In the genomic region with DNA sequence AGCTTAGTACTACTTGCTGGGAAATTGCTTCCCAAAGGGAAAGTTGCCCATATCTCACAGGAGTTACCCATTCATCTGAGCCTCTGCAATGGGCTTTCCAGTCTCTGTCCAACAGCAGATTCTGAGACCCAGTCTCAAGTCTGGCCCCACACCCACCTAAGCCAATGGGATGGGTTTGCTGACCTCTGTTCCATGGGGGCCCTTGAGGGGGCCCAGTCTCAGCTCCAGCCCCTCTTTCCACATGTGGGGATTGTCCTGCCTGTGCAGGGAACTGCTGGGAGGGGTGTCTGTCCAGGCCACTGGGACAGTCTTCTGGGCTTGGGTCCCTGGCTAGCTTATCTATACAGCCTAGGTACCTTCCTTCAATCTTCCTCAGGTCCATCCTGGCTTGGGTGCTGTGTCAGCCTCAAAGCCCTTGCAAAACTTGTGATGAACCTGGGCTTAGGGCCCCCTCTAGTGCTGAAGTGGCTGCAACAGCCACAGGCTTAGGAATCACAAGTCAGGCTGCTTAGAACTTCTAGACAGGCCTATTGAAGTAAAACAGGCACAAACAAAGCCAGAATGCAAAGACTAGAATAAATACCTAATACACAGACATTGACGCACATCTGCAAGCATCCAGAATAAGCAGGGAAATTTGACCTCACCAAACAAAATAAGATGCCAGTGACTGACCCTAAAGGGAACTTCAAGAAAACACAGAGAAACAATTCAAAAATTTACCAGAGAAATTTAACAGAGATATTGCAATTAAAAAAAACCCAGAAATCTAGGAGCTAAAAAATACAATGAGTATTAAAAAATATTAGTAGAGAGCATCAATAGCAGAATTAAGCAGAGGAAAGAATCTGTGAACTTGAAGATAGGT, we compare ENCODE assay signal across 8 cellular contexts. TPM values are rescaled to one million over a fixed set of nuclear protein-coding genes. Genes with fewer than 3 reads are reported as not detected.
DNase-seq lines count a peak whose midpoint lies in the region; ATAC-seq and TF ChIP-seq lines count a peak whose summit lies in the region.

No MANE protein-coding gene starts in this region.

- in situ Hi-C loops in GM23248 (cut with MboI) = loop anchor here (25.0 kb wide), 1 partner anchor 493 kb away; no protein-coding TSS in a partner anchor

- H3K4me1 ChIP-seq in GM23248 (ENCODE audit: insufficient read depth) (peaks cover 7% of the 10 kb centered on the region), heart left ventricle (no peaks in the 10 kb centered on the region), sigmoid colon (no peaks in the 10 kb centered on the region)

- H3K4me3 ChIP-seq in GM06990 (replicated peaks; ENCODE audit: low read depth, low read length) (no peak overlapping the region), GM23248 (no peak overlapping the region), heart left ventricle (no peak overlapping the region), sigmoid colon (no peak overlapping the region)

- peak; percentile 30 for DNase-seq in GM06990 (ENCODE audit: extremely low read depth, insufficient read length)
- DNase-seq in GM23248 = peak; percentile 85
- peak; percentile 85 to 89 for DNase-seq in Kasumi-1 (lab: John Stamatoyannopoulos, UW)
- peak; percentile 72 for DNase-seq in SK-N-DZ (ENCODE audit: low spot score)
- peak; percentile 77 for DNase-seq in activated naive CD4-positive, alpha-beta T cell treated with anti-CD3 and anti-CD28 coated beads, Interleukin-2, amount 10 ng/mL, durations not matched to agents 7 days and 5 days
- peak in 4 of 5 donors; percentile 38 to 65 (median 59) for DNase-seq in heart left ventricle
- peak; percentile 83 for DNase-seq in sigmoid colon

- H3K27me3 Mint-ChIP-seq in activated naive CD4-positive, alpha-beta T cell treated with anti-CD3 and anti-CD28 coated beads, Interleukin-2, amount 10 ng/mL, durations not matched to agents 7 days and 5 days = peaks cover 28% of the 10 kb centered on the region

- H3K9me2 ChIP-seq in GM23248 (ENCODE audit: insufficient read depth) = no peaks in the 10 kb centered on the region

- H3K79me2 ChIP-seq in GM23248 (ENCODE audit: insufficient read depth) = no peaks in the 10 kb centered on the region

- no peak overlapping the region for H3K4me2 ChIP-seq in GM23248 (ENCODE audit: unreplicated experiment)

- H3K9ac ChIP-seq in GM23248 = no peak overlapping the region

- no peaks in the 10 kb centered on the region for H3K36me3 Mint-ChIP-seq in activated naive CD4-positive, alpha-beta T cell treated with anti-CD3 and anti-CD28 coated beads, Interleukin-2, amount 10 ng/mL, durations not matched to agents 7 days and 5 days

- no peaks in the 10 kb centered on the region for H3K4me1 Mint-ChIP-seq in activated naive CD4-positive, alpha-beta T cell treated with anti-CD3 and anti-CD28 coated beads, Interleukin-2, amount 10 ng/mL, durations not matched to agents 7 days and 5 days

- H4K20me1 ChIP-seq in GM23248 (ENCODE audit: insufficient read depth) = no peaks in the 10 kb centered on the region

- no peaks in the 10 kb centered on the region for H3K9me3 Mint-ChIP-seq in activated naive CD4-positive, alpha-beta T cell treated with anti-CD3 and anti-CD28 coated beads, Interleukin-2, amount 10 ng/mL, durations not matched to agents 7 days and 5 days

- H2AFZ ChIP-seq in GM23248 = peak overlapping the region; percentile 10; the same call in 1 of the 2 replicates

- H3K27ac ChIP-seq in GM23248 (no peak overlapping the region), heart left ventricle (no peak overlapping the region), sigmoid colon (no peak overlapping the region)

- H3K36me3 ChIP-seq in GM06990 (ENCODE audit: control insufficient read depth, insufficient read depth, low read length) = no peaks in the 10 kb centered on the region
- H3K36me3 ChIP-seq in GM23248 (ENCODE audit: low read depth) = no peaks in the 10 kb centered on the region
- no peaks in the 10 kb centered on the region for H3K36me3 ChIP-seq in heart left ventricle
- no peaks in the 10 kb centered on the region for H3K36me3 ChIP-seq in sigmoid colon

- H3K27me3 ChIP-seq in GM06990 (replicated peaks; ENCODE audit: control insufficient read depth, insufficient read depth, low read length) (no peaks in the 10 kb centered on the region), GM23248 (replicated peaks; ENCODE audit: insufficient read depth) (no peaks in the 10 kb centered on the region), heart left ventricle (peaks cover 0 to 4% (median 0%) of the 10 kb centered on the region in 9 donors), sigmoid colon (no peaks in the 10 kb centered on the region)

- H3F3A ChIP-seq in GM23248 (ENCODE audit: insufficient read depth) = no peaks in the 10 kb centered on the region

- no peak for TF ChIP-seq EP300 in sigmoid colon (IDR thresholded peaks at IDR 0.05)

- intact Hi-C loops in heart left ventricle (cut with DNase I) (loop anchor here in 5 of 10 donors (1.0 to 5.0 kb wide), 3 partner anchors 143 to 144 kb away; no protein-coding TSS in a partner anchor), sigmoid colon (cut with DNase I) (loop anchor here (1.0 to 10.0 kb wide), 2 partner anchors 143 to 506 kb away; partner anchors contain the start of gene DTX4)

- TF ChIP-seq CTCF in GM06990 (IDR thresholded peaks at IDR 0.05; ENCODE audit: insufficient read depth, low read length, poor library complexity, severe bottlenecking) = peak; percentile 81
- TF ChIP-seq CTCF in heart left ventricle (IDR thresholded peaks at IDR 0.05) = peak; percentile 49 to 72 (median 62)
- TF ChIP-seq CTCF in sigmoid colon (IDR thresholded peaks at IDR 0.05) = peak; percentile 58 to 73 (median 64)

- no peak overlapping the region for H3K27ac Mint-ChIP-seq in activated naive CD4-positive, alpha-beta T cell treated with anti-CD3 and anti-CD28 coated beads, Interleukin-2, amount 10 ng/mL, durations not matched to agents 7 days and 5 days

- CTCF ChIA-PET in activated naive CD4-positive, alpha-beta T cell treated with anti-CD3 and anti-CD28 coated beads, Interleukin-2, amount 10 ng/mL, durations not matched to agents 7 days and 5 days (lab: Charles Lee) = interaction anchor here (0.9 to 1.1 kb wide), 4 partner anchors 10 to 144 kb away, joined by 3 to 5 read pairs (median 4); no protein-coding TSS in a partner anchor

- no peak for TF ChIP-seq POLR2A in heart left ventricle (IDR thresholded peaks at IDR 0.05)
- TF ChIP-seq POLR2A in sigmoid colon (IDR thresholded peaks at IDR 0.05) = no peak

- WGBS in GM23248 (ENCODE audit: low coverage in 1 of 2, low lambda C conversion rate in 2 of 2, missing lambda C conversion rate in 2 of 2), 2 experiments = 53 to 59% methylated on average over 1 of the region's 1 CpG
- 33 to 65% (median 54%) methylated on average over 1 of the region's 1 CpG for WGBS in heart left ventricle, 4 donors
- 30 to 64% methylated on average over 1 of the region's 1 CpG for WGBS in sigmoid colon, 2 donors

- peak; percentile 71 to 94 (median 90) for ATAC-seq in heart left ventricle
- ATAC-seq in GM21423 (IDR thresholded peaks at IDR 0.05; ENCODE audit: unreplicated experiment) = no peak

- H3K9me3 ChIP-seq in GM23248 (ENCODE audit: low read depth) (no peaks in the 10 kb centered on the region), heart left ventricle (peaks cover 0 to 7% (median 0%) of the 10 kb centered on the region in 12 donors), sigmoid colon (no peaks in the 10 kb centered on the region)

- no peak overlapping the region for H3K4me3 Mint-ChIP-seq in activated naive CD4-positive, alpha-beta T cell treated with anti-CD3 and anti-CD28 coated beads, Interleukin-2, amount 10 ng/mL, durations not matched to agents 7 days and 5 days

RNA-seq across cellular contexts. Expression of gene PATL1, which starts 11.7 kb away (rescaled TPM):
- 9.6 and 12.5 TPM in 2 replicates for total RNA-seq in GM23248 (2014; rRNA removed; shearing (Covaris generic))
- polyA plus RNA-seq in GM23248 (2016; fragmentation: Nextera tagmentation; extraction: Ambion mirVana) = 8.5 and 10.7 TPM in 2 replicates
- 10.9 and 12.8 TPM in 2 replicates for polyA plus RNA-seq in SK-N-DZ (2014; cell fraction: cytosol; rRNA removed)
- polyA plus RNA-seq in SK-N-DZ (2014; cell fraction: nucleus; rRNA removed) = 6.9 and 8.7 TPM in 2 replicates
- total RNA-seq in heart left ventricle = 10 to 100 TPM; 14.4 to 33.3 (median 24.8) TPM
- 10 to 100 TPM in 1 of 2 donors, 1 to 10 TPM in 1; 9.3 to 23.9 TPM for polyA plus RNA-seq in heart left ventricle
- 10 to 100 TPM; 11.0 to 16.9 (median 12.3) TPM for total RNA-seq in sigmoid colon
- 10 to 100 TPM; 17.4 to 21.2 (median 17.8) TPM for polyA plus RNA-seq in sigmoid colon

RNA-seq across cellular contexts. Expression of gene OR10V1, which starts 33.1 kb away (rescaled TPM):
- not detected in 2 replicates for total RNA-seq in GM23248 (2014; rRNA removed; shearing (Covaris generic))
- polyA plus RNA-seq in GM23248 (2016; fragmentation: Nextera tagmentation; extraction: Ambion mirVana) = not detected in 2 replicates
- not detected in 2 replicates for polyA plus RNA-seq in SK-N-DZ (2014; cell fraction: cytosol; rRNA removed)
- not detected in 2 replicates for polyA plus RNA-seq in SK-N-DZ (2014; cell fraction: nucleus; rRNA removed)
- total RNA-seq in heart left ventricle = not detected
- not detected for polyA plus RNA-seq in heart left ventricle
- total RNA-seq in sigmoid colon = not detected
- polyA plus RNA-seq in sigmoid colon = not detected

Comparison
In these comparisons a context has a peak if more than half of its experiments do, and no peak if none do; other contexts are left out.
1. DNase-seq: peak in every context shown above with its lines; median percentile 87 in Kasumi-1; 85 in GM23248; 83 in sigmoid colon; 77 in activated naive CD4-positive, alpha-beta T cell treated with anti-CD3 and anti-CD28 coated beads, Interleukin-2, amount 10 ng/mL, durations not matched to agents 7 days and 5 days; 72 in SK-N-DZ; 59 in heart left ventricle; 30 in GM06990.